Comparison of ENCODE assay signal across 2 cellular contexts in genomic region chr4:128249787-128250668, GRCh38.
TF ChIP-seq lines count a peak whose summit lies in the region.

No MANE protein-coding gene starts in this region.

TF ChIP-seq in A549, 52 proteins besides CTCF, POLR2A, EP300 and RAD21:
- TF ChIP-seq, protein P1, sequence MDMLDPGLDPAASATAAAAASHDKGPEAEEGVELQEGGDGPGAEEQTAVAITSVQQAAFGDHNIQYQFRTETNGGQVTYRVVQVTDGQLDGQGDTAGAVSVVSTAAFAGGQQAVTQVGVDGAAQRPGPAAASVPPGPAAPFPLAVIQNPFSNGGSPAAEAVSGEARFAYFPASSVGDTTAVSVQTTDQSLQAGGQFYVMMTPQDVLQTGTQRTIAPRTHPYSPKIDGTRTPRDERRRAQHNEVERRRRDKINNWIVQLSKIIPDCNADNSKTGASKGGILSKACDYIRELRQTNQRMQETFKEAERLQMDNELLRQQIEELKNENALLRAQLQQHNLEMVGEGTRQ (IDR thresholded peaks at IDR 0.05), result no peak
- TF ChIP-seq RCOR1 (IDR thresholded peaks at IDR 0.05; ENCODE audit: low read depth, low read length) (no peak), BHLHE40 (IDR thresholded peaks at IDR 0.05; ENCODE audit: low read depth, low read length) (no peak), KDM1A (IDR thresholded peaks at IDR 0.05; ENCODE audit: low read depth) (no peak), HOXB5 (CRISPR knock-in tag; IDR thresholded peaks at IDR 0.05) (no peak), NFE2L2 (conservative IDR thresholded peaks at IDR 0.05; ENCODE audit: low read length) (no peak), TFCP2L1 (CRISPR knock-in tag; IDR thresholded peaks at IDR 0.05) (no peak), NR3C1 (IDR thresholded peaks at IDR 0.05) (no peak), MAFK (IDR thresholded peaks at IDR 0.05; ENCODE audit: partially characterized antibody) (peak; percentile 55), ZFP36 (IDR thresholded peaks at IDR 0.05; ENCODE audit: borderline replicate concordance, partially characterized antibody) (peak; percentile 93), JUN (IDR thresholded peaks at IDR 0.05) (no peak), PHF8 (IDR thresholded peaks at IDR 0.05; ENCODE audit: borderline replicate concordance, low read depth) (no peak), EHF (CRISPR knock-in tag; IDR thresholded peaks at IDR 0.05) (no peak)
- TF ChIP-seq, protein P2, sequence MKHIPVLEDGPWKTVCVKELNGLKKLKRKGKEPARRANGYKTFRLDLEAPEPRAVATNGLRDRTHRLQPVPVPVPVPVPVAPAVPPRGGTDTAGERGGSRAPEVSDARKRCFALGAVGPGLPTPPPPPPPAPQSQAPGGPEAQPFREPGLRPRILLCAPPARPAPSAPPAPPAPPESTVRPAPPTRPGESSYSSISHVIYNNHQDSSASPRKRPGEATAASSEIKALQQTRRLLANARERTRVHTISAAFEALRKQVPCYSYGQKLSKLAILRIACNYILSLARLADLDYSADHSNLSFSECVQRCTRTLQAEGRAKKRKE (CRISPR knock-in tag; IDR thresholded peaks at IDR 0.05; ENCODE audit: low read depth), result no peak
- TF ChIP-seq, protein P3, sequence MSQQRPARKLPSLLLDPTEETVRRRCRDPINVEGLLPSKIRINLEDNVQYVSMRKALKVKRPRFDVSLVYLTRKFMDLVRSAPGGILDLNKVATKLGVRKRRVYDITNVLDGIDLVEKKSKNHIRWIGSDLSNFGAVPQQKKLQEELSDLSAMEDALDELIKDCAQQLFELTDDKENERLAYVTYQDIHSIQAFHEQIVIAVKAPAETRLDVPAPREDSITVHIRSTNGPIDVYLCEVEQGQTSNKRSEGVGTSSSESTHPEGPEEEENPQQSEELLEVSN (IDR thresholded peaks at IDR 0.05; ENCODE audit: borderline replicate concordance, low read depth), result no peak

TF ChIP-seq in H1, 55 proteins besides CTCF, POLR2A, EP300 and RAD21 (continued from another document):
- TF ChIP-seq YY1 (IDR thresholded peaks at IDR 0.05; ENCODE audit: low read depth, low read length) (peak; percentile 12; the same call in 1 of the 2 replicates), CEBPB (IDR thresholded peaks at IDR 0.05; ENCODE audit: low read depth, low read length) (no peak), EGR1 (IDR thresholded peaks at IDR 0.05; ENCODE audit: borderline replicate concordance, low read depth, low read length) (no peak)
TF ChIP-seq in H1: peak in this region for 1.
